Comparison of ENCODE assay signal across 8 cellular contexts in genomic region chr16:80948886-80949502, GRCh38. TPM values are rescaled to one million over a fixed set of nuclear protein-coding genes. Genes with fewer than 3 reads are reported as not detected.
DNase-seq lines count a peak whose midpoint lies in the region; ATAC-seq and TF ChIP-seq lines count a peak whose summit lies in the region.

No MANE protein-coding gene starts in this region.

- 36 to 38% methylated on average over 3 to 7 of the region's 7 CpGs for WGBS in testis, 2 donors

- H3K27me3 ChIP-seq in right atrium auricular region = no peaks in the 10 kb centered on the region
- no peaks in the 10 kb centered on the region for H3K27me3 ChIP-seq in ascending aorta
- H3K27me3 ChIP-seq in testis = no peaks in the 10 kb centered on the region

- H3K4me1 ChIP-seq in right atrium auricular region (peaks cover 0 to 10% of the 10 kb centered on the region in 2 donors), ascending aorta (no peaks in the 10 kb centered on the region), testis (no peaks in the 10 kb centered on the region)

- peak; percentile 61 for ATAC-seq in Right ventricle myocardium superior (ENCODE audit: poor library complexity)

- no peaks in the 10 kb centered on the region for H3K9me3 ChIP-seq in right atrium auricular region
- H3K9me3 ChIP-seq in ascending aorta = no peaks in the 10 kb centered on the region
- no peaks in the 10 kb centered on the region for H3K9me3 ChIP-seq in testis

- H3K36me3 ChIP-seq in right atrium auricular region (no peaks in the 10 kb centered on the region), ascending aorta (no peaks in the 10 kb centered on the region), testis (ENCODE audit: low read depth, missing control alignments) (no peaks in the 10 kb centered on the region)

- TF ChIP-seq POLR2A in NB4 (IDR thresholded peaks at IDR 0.05; ENCODE audit: extremely low read depth, insufficient read length) (no peak), testis (IDR thresholded peaks at IDR 0.05) (no peak)

- intact Hi-C loops in Right ventricle myocardium superior (cut with DNase I) = no loop called here
- intact Hi-C loops in ascending aorta (cut with DNase I) = no loop called here
- intact Hi-C loops in testis (cut with DNase I; ENCODE audit: low total_unique reads) = no loop called here

- H3K4me3 ChIP-seq in right atrium auricular region (no peak overlapping the region), NB4 (ENCODE audit: low read depth, low read length) (no peak overlapping the region), ascending aorta (no peak overlapping the region), testis (no peak overlapping the region)

- peak; percentile 75 for DNase-seq in Right ventricle myocardium superior
- DNase-seq in right atrium auricular region (ENCODE audit: low spot score) = no peak
- DNase-seq in NB4 (ENCODE audit: low read depth) = peak; percentile 64
- no peak for DNase-seq in ascending aorta (ENCODE audit: low spot score in 2 of 2)
- DNase-seq in kidney tubule cell (ENCODE audit: low spot score) = peak; percentile 35
- peak; percentile 79 for DNase-seq in testis
- DNase-seq in NCI-H2107 treated with DMSO at 0.1 percent for 48 hours (lab: John Stamatoyannopoulos, UW; ENCODE audit: unreplicated experiment) = no peak
- no peak for DNase-seq in NCI-H1105 treated with DMSO at 0.1 percent for 48 hours (lab: John Stamatoyannopoulos, UW)

- TF ChIP-seq CTCF in right atrium auricular region (IDR thresholded peaks at IDR 0.05) = peak in 1 of 2 donors; percentile 73
- TF ChIP-seq CTCF in NB4 (IDR thresholded peaks at IDR 0.05; ENCODE audit: low read depth, low read length) = peak; percentile 87
- peak; percentile 13 to 63 (median 23) for TF ChIP-seq CTCF in ascending aorta (IDR thresholded peaks at IDR 0.05)
- TF ChIP-seq CTCF in testis (IDR thresholded peaks at IDR 0.05) = peak in 2 of 3 experiments; percentile 20 to 62

- H3K27ac ChIP-seq in right atrium auricular region = no peak overlapping the region
- H3K27ac ChIP-seq in ascending aorta = no peak overlapping the region
- H3K27ac ChIP-seq in testis = no peak overlapping the region

RNA-seq across cellular contexts. Expression of gene CMC2, which starts 57.7 kb away (rescaled TPM):
- total RNA-seq in Right ventricle myocardium superior (133 TPM), right atrium auricular region (100 to 1,000 TPM; 136 to 212 TPM), ascending aorta (4.0 TPM), testis (10 to 100 TPM; 63.7 to 84.1 TPM)
- polyA plus RNA-seq in testis (ENCODE audit: insufficient read depth, low read depth, low replicate concordance) = 184 TPM

RNA-seq across cellular contexts. Expression of gene CENPN, which starts 58.0 kb away (rescaled TPM):
- total RNA-seq in Right ventricle myocardium superior (8.7 TPM), right atrium auricular region (10 to 100 TPM; 10.5 to 18.1 TPM), ascending aorta (not detected), testis (10 to 100 TPM; 11.5 to 39.1 TPM)
- 19.3 TPM for polyA plus RNA-seq in testis (ENCODE audit: insufficient read depth, low read depth, low replicate concordance)

Comparison
In these comparisons a context has a peak if more than half of its experiments do, and no peak if none do; other contexts are left out.
1. DNase-seq: peak in Right ventricle myocardium superior (single experiment), NB4 (single experiment), kidney tubule cell (single experiment) and testis (single experiment); none in right atrium auricular region (single experiment), ascending aorta (0 of 2), NCI-H2107 treated with DMSO at 0.1 percent for 48 hours (single experiment) and NCI-H1105 treated with DMSO at 0.1 percent for 48 hours (single experiment).
2. RNA of gene CMC2, which starts 57.7 kb away (total RNA-seq): 136 to 212 TPM in right atrium auricular region, 133 TPM in Right ventricle myocardium superior (single experiment) and 63.7 to 84.1 TPM in testis; 4.0 TPM in ascending aorta (single experiment); every median in the first group is over 10 times any median in the second.